30 cellular contexts compared by ENCODE assay signal in genomic region chr13:71580614-71581013, GRCh38.
"Had no signal": no experiment of that assay in that cellular context is flagged by ENCODE, and none has a peak within 500 bp of the region (broad histone marks: within the 10 kb centered on the region; RNA-seq: fewer than 3 reads in every experiment).

No MANE protein-coding gene starts in this region.

- H3K9me3 ChIP-seq: adrenal gland, ascending aorta, body of pancreas, breast epithelium had no signal

- ATAC-seq: activated naive CD4-positive, alpha-beta T cell treated with anti-CD3 and anti-CD28 coated beads, Interleukin-2, amount 50 U/mL, for 72 hours; activated naive CD8-positive, alpha-beta T cell treated with anti-CD3 and anti-CD28 coated beads, Interleukin-2, amount 50 U/mL, for 24 hours; activated T-cell treated with anti-CD3 and anti-CD28 coated beads, Interleukin-2, amount 50 U/mL, for 4 hours; activated T-cell treated with anti-CD3 and anti-CD28 coated beads, Interleukin-2, amount 50 U/mL, for 72 hours; activated T-helper 17 cell treated with anti-CD3 and anti-CD28 coated beads, Interleukin-2, amount 50 U/mL, for 72 hours; body of pancreas had no signal

- H3K27me3 ChIP-seq: adrenal gland, ascending aorta, body of pancreas, brain microvascular endothelial cell, breast epithelium, cardiac muscle cell had no signal

- H3K36me3 ChIP-seq: adrenal gland, ascending aorta, brain microvascular endothelial cell, breast epithelium, cardiac muscle cell had no signal

- H3K27ac ChIP-seq: adrenal gland, ascending aorta, body of pancreas, brain microvascular endothelial cell, breast epithelium, cardiac muscle cell had no signal

- DNase-seq: activated effector memory CD4-positive, alpha-beta T cell treated with anti-CD3 and anti-CD28 coated beads, Interleukin-2, amount 50 U/mL, for 16 hours; activated effector memory CD4-positive, alpha-beta T cell treated with Interleukin-2 at 50 U/mL for 16 hours; activated gamma-delta T cell; activated gamma-delta T cell treated with Interleukin-2 at 50 U/mL for 16 hours; activated naive CD4-positive, alpha-beta T cell; activated naive CD4-positive, alpha-beta T cell treated with anti-CD3 and anti-CD28 coated beads for 36 hours; activated naive CD4-positive, alpha-beta T cell treated with anti-CD3 and anti-CD28 coated beads, Interleukin-2, amount 10 ng/mL, durations not matched to agents 7 days and 5 days; activated naive CD4-positive, alpha-beta T cell treated with anti-CD3 and anti-CD28 coated beads, Interleukin-2, amount 50 U/mL, for 16 hours; activated naive CD4-positive, alpha-beta T cell treated with Interleukin-2 at 50 U/mL for 16 hours; activated naive CD8-positive, alpha-beta T cell treated with anti-CD3 and anti-CD28 coated beads for 36 hours; activated naive CD8-positive, alpha-beta T cell treated with anti-CD3 and anti-CD28 coated beads, Interleukin-2, amount 10 ng/mL, durations not matched to agents 7 days and 5 days; activated naive CD8-positive, alpha-beta T cell treated with anti-CD3 and anti-CD28 coated beads, Interleukin-2, amount 50 U/mL, for 24 hours; activated T-cell treated with anti-CD3 and anti-CD28 coated beads, Interleukin-2, amount 50 U/mL, for 4 hours; activated T-cell treated with anti-CD3 and anti-CD28 coated beads, Interleukin-2, amount 50 U/mL, for 48 hours; activated T-cell treated with anti-CD3 and anti-CD28 coated beads, Interleukin-2, amount 50 U/mL, for 72 hours; adrenal gland; amniotic stem cell; amygdala; anterior cingulate cortex; aorta; body of pancreas; brain microvascular endothelial cell; caudate nucleus; central memory CD4-positive, alpha-beta T cell; cerebellar nuclear complex had no signal

- H3K4me1 ChIP-seq: adrenal gland, ascending aorta, body of pancreas, breast epithelium had no signal

- H3K4me3 ChIP-seq: adrenal gland, ascending aorta, body of pancreas, breast epithelium, cardiac muscle cell had no signal
